Comparison of ENCODE assay signal across 11 cellular contexts in the genomic region with DNA sequence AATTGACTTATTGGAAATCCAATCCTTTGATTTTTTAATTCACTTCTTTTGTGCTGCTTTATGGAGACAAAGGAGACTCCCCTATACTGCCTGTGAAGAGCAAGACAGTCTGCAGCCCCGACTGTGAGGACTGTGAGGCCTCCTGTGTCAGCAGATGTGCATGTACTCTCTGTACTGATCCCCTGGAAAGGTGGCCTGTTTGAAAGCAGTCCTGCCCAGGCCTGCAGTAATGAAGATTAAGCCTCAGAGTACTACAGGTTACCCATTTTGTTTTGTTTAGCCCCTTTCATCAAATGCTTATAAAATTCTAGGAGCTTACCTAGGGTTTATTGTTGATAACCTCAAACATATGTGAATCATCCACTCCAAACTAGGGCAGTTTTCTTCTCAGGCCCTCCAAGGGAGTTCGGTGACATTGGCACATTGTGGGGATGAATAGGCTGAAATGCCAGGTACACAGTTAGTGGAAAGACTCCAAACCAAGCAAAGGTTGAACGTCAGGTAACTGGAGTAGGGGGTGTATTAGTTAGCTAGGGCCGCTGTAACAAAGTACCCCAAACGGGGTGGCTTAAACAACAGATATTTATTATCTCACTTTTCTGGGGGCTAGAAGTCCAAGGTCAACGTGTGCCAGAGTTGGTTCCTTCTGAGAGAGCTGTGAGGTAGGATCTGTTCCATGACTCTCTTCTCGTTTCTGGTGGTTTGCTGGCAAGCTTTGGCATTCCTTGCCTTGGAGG.
DNase-seq lines count a peak whose midpoint lies in the region; ATAC-seq, FAIRE-seq and TF ChIP-seq lines count a peak whose summit lies in the region.
"Had no signal": no experiment of that assay in that cellular context is flagged by ENCODE, and none has a peak within 500 bp of the region (broad histone marks: within the 10 kb centered on the region; RNA-seq: fewer than 3 reads in every experiment).

No MANE protein-coding gene starts in this region.

- DNase-seq in GM12891 (ENCODE audit: insufficient read length, low spot score) (no peak), Peyer's patch (no peak), left ventricle myocardium inferior (no peak), RPMI8226 (no peak), GM13977 (ENCODE audit: low spot score) (no peak), activated gamma-delta T cell (lab: John Stamatoyannopoulos, UW) (no peak)
- DNase-seq: MV-4-11; PC-9; stimulated activated CD4-positive, alpha-beta T cell treated with anti-CD3 and anti-CD28 coated beads, Interleukin-2, amount 100 ng/mL, for 24 hours had no signal

- no peak for TF ChIP-seq POLR2A in GM12891 (IDR thresholded peaks at IDR 0.05; ENCODE audit: low read depth, low read length)
- no peak for TF ChIP-seq POLR2A in Peyer's patch (IDR thresholded peaks at IDR 0.05)
- TF ChIP-seq POLR2A in GM18505 (IDR thresholded peaks at IDR 0.05; ENCODE audit: borderline replicate concordance, extremely low read depth, insufficient read depth, insufficient read length), result no peak

- H3K27me3 ChIP-seq in Peyer's patch (no peaks in the 10 kb centered on the region), left ventricle myocardium inferior (ENCODE audit: low read depth) (no peaks in the 10 kb centered on the region), rectal smooth muscle tissue (ENCODE audit: control insufficient read depth, insufficient read depth, low read length) (no peaks in the 10 kb centered on the region)

- H3K4me3 ChIP-seq in Peyer's patch (no peak overlapping the region), left ventricle myocardium inferior (no peak overlapping the region), rectal smooth muscle tissue (ENCODE audit: low read length) (no peak overlapping the region)
- H3K4me3 ChIP-seq: PC-9 had no signal

- H3K9me3 ChIP-seq in Peyer's patch (peaks cover 0 to 3% (median 0%) of the 10 kb centered on the region in 4 donors), left ventricle myocardium inferior (replicated peaks) (peaks cover 18% of the 10 kb centered on the region)

- H3K36me3 ChIP-seq in Peyer's patch (peaks cover 0 to 11% (median 0%) of the 10 kb centered on the region in 3 donors), left ventricle myocardium inferior (peaks cover 13% of the 10 kb centered on the region), rectal smooth muscle tissue (ENCODE audit: control insufficient read depth, insufficient read depth, low read length) (no peaks in the 10 kb centered on the region)

- FAIRE-seq in GM12891 (lab: Jason Lieb, UNC), result no peak

- intact Hi-C loops in left ventricle myocardium inferior (cut with micrococcal nuclease), result no loop called here

- H3K4me1 ChIP-seq in Peyer's patch (peaks cover 0 to 28% (median 4%) of the 10 kb centered on the region in 4 donors), left ventricle myocardium inferior (peaks cover 57% of the 10 kb centered on the region), rectal smooth muscle tissue (ENCODE audit: control insufficient read depth, insufficient read depth, low read length) (peaks cover 23% of the 10 kb centered on the region)

- H3K9ac ChIP-seq in rectal smooth muscle tissue (ENCODE audit: low read length), result no peak overlapping the region

- TF ChIP-seq CTCF in Peyer's patch (IDR thresholded peaks at IDR 0.05), result no peak
- TF ChIP-seq CTCF in left ventricle myocardium inferior (IDR thresholded peaks at IDR 0.05; ENCODE audit: borderline replicate concordance), result no peak
- no peak for TF ChIP-seq CTCF in GM13977 (IDR thresholded peaks at IDR 0.05; ENCODE audit: extremely low read depth, insufficient read depth, missing control alignments)

- ATAC-seq in GM18505 (IDR thresholded peaks at IDR 0.05; ENCODE audit: unreplicated experiment), result no peak

- H3K27ac ChIP-seq in Peyer's patch (peak overlapping the region in 3 of 4 donors; percentile 25 to 77 (median 63)), left ventricle myocardium inferior (replicated peaks) (peak overlapping the region; percentile 83), rectal smooth muscle tissue (ENCODE audit: low read depth, low read length) (peak overlapping the region; percentile 96)
- H3K27ac ChIP-seq: PC-9 had no signal

- in situ Hi-C loops in GM13977 (cut with MboI; ENCODE audit: low pct_unique_long_range_greater_than_20kb, low sequenced_read_pairs, unreplicated experiment), result no loop called here

TF ChIP-seq in GM12891, 5 proteins besides CTCF, POLR2A, EP300 and RAD21:
- 0 out of 2 replicates have a peak, but pooled peaks have one; percentile 3 for TF ChIP-seq POLR2AphosphoS5 (IDR thresholded peaks at IDR 0.05; ENCODE audit: low read depth, low read length)
- no peak for TF ChIP-seq TAF1 (IDR thresholded peaks at IDR 0.05; ENCODE audit: low read depth, low read length)
- TF ChIP-seq SPI1 (IDR thresholded peaks at IDR 0.05; ENCODE audit: low read depth, low read length), result no peak
TF ChIP-seq in GM12891: peak in this region for 1.
